In the genomic region with DNA sequence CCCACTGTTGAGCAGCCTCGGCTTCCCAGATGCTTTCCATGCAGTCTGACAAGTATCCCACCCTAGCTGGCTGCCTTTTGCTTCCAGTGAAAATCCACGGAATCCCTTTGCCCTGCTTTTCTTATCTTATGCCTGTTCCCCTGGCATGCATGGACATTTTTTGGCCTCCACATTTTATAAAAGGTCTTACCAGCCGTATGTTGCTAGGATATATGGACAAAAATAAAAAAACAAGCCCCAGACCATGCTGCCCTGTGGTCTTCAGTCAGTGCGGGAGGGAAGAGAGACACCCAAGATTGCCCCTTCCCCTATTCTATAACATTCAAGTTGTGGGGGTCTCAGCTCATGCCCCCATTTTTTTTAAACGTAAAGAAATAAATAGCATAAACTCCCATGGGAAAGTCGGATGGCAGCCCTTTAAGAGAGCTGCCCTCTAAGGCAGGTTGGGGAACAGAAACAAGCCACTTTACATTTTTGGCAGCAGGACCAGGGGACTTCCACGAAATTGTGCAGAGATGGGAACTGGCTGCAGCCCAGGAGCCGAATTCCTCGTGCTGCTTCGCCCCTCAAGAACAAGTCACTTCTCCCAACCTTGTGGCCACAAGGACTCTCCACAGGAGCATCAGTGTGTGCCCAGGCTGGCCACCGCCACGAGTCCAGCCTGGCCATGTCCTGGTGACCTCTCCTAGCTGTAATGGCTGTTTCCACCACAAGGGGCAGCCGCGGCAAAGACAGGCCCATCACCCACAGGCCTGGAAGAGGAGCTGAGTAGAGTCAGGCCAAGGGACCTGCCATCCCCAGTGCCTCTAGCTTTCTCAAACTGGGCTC, we compare ENCODE assay signal across 8 cellular contexts.
DNase-seq lines count a peak whose midpoint lies in the region; ATAC-seq and TF ChIP-seq lines count a peak whose summit lies in the region.
"Had no signal": no experiment of that assay in that cellular context is flagged by ENCODE, and none has a peak within 500 bp of the region (broad histone marks: within the 10 kb centered on the region; RNA-seq: fewer than 3 reads in every experiment).

No MANE protein-coding gene starts in this region.

- H4K20me1 ChIP-seq in SK-N-SH (ENCODE audit: insufficient read depth): no peaks in the 10 kb centered on the region

- intact Hi-C loops in body of pancreas (cut with DNase I): no loop called here

- H3K27ac Mint-ChIP-seq in immature natural killer cell: no peak overlapping the region
- H3K27ac Mint-ChIP-seq: activated naive CD4-positive, alpha-beta T cell treated with anti-CD3 and anti-CD28 coated beads, Interleukin-2, amount 50 U/mL, for 24 hours had no signal

- no peak overlapping the region for H3K9ac ChIP-seq in SK-N-SH

- no peaks in the 10 kb centered on the region for H3K79me2 ChIP-seq in SK-N-SH (ENCODE audit: insufficient read depth)

- H3F3A ChIP-seq in SK-N-SH (replicated peaks; ENCODE audit: insufficient read depth): no peaks in the 10 kb centered on the region

- no peak for TF ChIP-seq POLR2A in body of pancreas (IDR thresholded peaks at IDR 0.05)

- WGBS in SK-N-SH (ENCODE audit: low lambda C conversion rate): 25% methylated on average over 9 of the region's 14 CpGs
- WGBS in body of pancreas, 2 donors: 25 to 27% methylated on average over 10 to 14 of the region's 14 CpGs

- POLR2A ChIA-PET in SK-N-SH (lab: Yijun Ruan, JAX): interaction anchor here (2.2 kb wide), 1 partner anchor 11 kb away, joined by 7 read pairs; no protein-coding TSS in a partner anchor

- H3K9me2 ChIP-seq in SK-N-SH: no peaks in the 10 kb centered on the region

- no peaks in the 10 kb centered on the region for H3K36me3 ChIP-seq in SK-N-SH (replicated peaks in 1 of 2; ENCODE audit: control insufficient read depth in 1 of 2, insufficient read depth in 2 of 2, low read length in 1 of 2)
- no peaks in the 10 kb centered on the region for H3K36me3 ChIP-seq in body of pancreas (replicated peaks in 1 of 2; ENCODE audit: insufficient read depth in 1 of 2, low read depth in 2 of 2)

- H3K27ac ChIP-seq in SK-N-SH (ENCODE audit: low read depth in 2 of 2, low read length in 1 of 2): peak overlapping the region in 1 of 2 experiments; percentile 82; a peak in 2 of 4 replicates
- H3K27ac ChIP-seq in body of pancreas: no peak overlapping the region

- no peak overlapping the region for H2AFZ ChIP-seq in SK-N-SH (ENCODE audit: low read depth)

- no peaks in the 10 kb centered on the region for H3K9me3 Mint-ChIP-seq in immature natural killer cell
- H3K9me3 Mint-ChIP-seq: activated naive CD4-positive, alpha-beta T cell treated with anti-CD3 and anti-CD28 coated beads, Interleukin-2, amount 50 U/mL, for 24 hours had no signal

- TF ChIP-seq RAD21 in SK-N-SH (IDR thresholded peaks at IDR 0.05; ENCODE audit: low read length): peak; percentile 70

- H3K4me1 Mint-ChIP-seq in immature natural killer cell: no peaks in the 10 kb centered on the region
- H3K4me1 Mint-ChIP-seq: activated naive CD4-positive, alpha-beta T cell treated with anti-CD3 and anti-CD28 coated beads, Interleukin-2, amount 50 U/mL, for 24 hours had no signal

- CTCF ChIA-PET in SK-N-SH (lab: Yijun Ruan, JAX): interaction anchor here (0.6 to 6.7 kb wide), 40 partner anchors 9 to 226 kb away, joined by 3 to 38 read pairs (median 4); a partner anchor contains a TSS

- no peaks in the 10 kb centered on the region for H3K36me3 Mint-ChIP-seq in immature natural killer cell
- H3K36me3 Mint-ChIP-seq: activated naive CD4-positive, alpha-beta T cell treated with anti-CD3 and anti-CD28 coated beads, Interleukin-2, amount 50 U/mL, for 24 hours had no signal

- H3K9me3 ChIP-seq in SK-N-SH (no peaks in the 10 kb centered on the region), body of pancreas (no peaks in the 10 kb centered on the region)

- H3K27me3 ChIP-seq in SK-N-SH (ENCODE audit: insufficient read depth) (no peaks in the 10 kb centered on the region), body of pancreas (no peaks in the 10 kb centered on the region)

- no peak for TF ChIP-seq EP300 in SK-N-SH (IDR thresholded peaks at IDR 0.05; ENCODE audit: borderline replicate concordance in 1 of 2, low read depth in 1 of 2, low read length in 1 of 2)

- H3K4me1 ChIP-seq in SK-N-SH (ENCODE audit: control insufficient read depth in 1 of 2, insufficient read depth in 2 of 2, low read depth in 1 of 2, low read length in 1 of 2): peaks cover 0 to 30% of the 10 kb centered on the region in 2 experiments; a peak in 1 of 4 replicates
- no peaks in the 10 kb centered on the region for H3K4me1 ChIP-seq in body of pancreas

- H3K4me3 Mint-ChIP-seq in immature natural killer cell: no peak overlapping the region
- H3K4me3 Mint-ChIP-seq: activated naive CD4-positive, alpha-beta T cell treated with anti-CD3 and anti-CD28 coated beads, Interleukin-2, amount 50 U/mL, for 24 hours had no signal

- DNase-seq in SK-N-SH (peak; percentile 81), body of pancreas (peak; percentile 65 to 79 (median 72)), immature natural killer cell (peak in 2 of 3 donors; percentile 9 to 16)
- peak; percentile 70 for DNase-seq in stimulated activated CD4-positive, alpha-beta T cell treated with anti-CD3 and anti-CD28 coated beads, Interleukin-15, amount 100 ng/mL, for 24 hours

- H3K4me2 ChIP-seq in SK-N-SH: no peak overlapping the region

- peaks cover 0 to 1% (median 0%) of the 10 kb centered on the region in 3 donors for H3K27me3 Mint-ChIP-seq in immature natural killer cell (ENCODE audit: low read depth in 3 of 3)

- peak; percentile 76 for TF ChIP-seq CTCF in GM12874 (IDR thresholded peaks at IDR 0.05; ENCODE audit: insufficient read depth, low read depth, low read length)
- peak; percentile 35; the same call in 1 of the 2 replicates for TF ChIP-seq CTCF in SK-N-SH (IDR thresholded peaks at IDR 0.05)
- TF ChIP-seq CTCF in body of pancreas (IDR thresholded peaks at IDR 0.05): peak; percentile 49 to 78 (median 71)

- H3K4me3 ChIP-seq in SK-N-SH (ENCODE audit: low read depth in 2 of 2, low read length in 1 of 2) (no peak overlapping the region), body of pancreas (no peak overlapping the region)

- ATAC-seq in HG02885 (IDR thresholded peaks at IDR 0.05; ENCODE audit: poor library complexity, unreplicated experiment) (peak; percentile 66), body of pancreas (peak; percentile 76), HG03439 (IDR thresholded peaks at IDR 0.05; ENCODE audit: unreplicated experiment) (no peak)

TF ChIP-seq in SK-N-SH, 30 proteins besides CTCF, POLR2A, EP300 and RAD21:
- TF ChIP-seq ELF1 (IDR thresholded peaks at IDR 0.05) (no peak), SIN3A (IDR thresholded peaks at IDR 0.05; ENCODE audit: borderline replicate concordance, low read depth, low read length) (no peak), YY1 (IDR thresholded peaks at IDR 0.05; ENCODE audit: low read depth) (no peak), TCF12 (IDR thresholded peaks at IDR 0.05) (no peak), CHD2 (IDR thresholded peaks at IDR 0.05; ENCODE audit: low read length, partially characterized antibody) (peak; percentile 38), SMC3 (IDR thresholded peaks at IDR 0.05; ENCODE audit: low read depth, low read length) (peak; percentile 40; the same call in 1 of the 2 replicates)

Comparison
In these comparisons a context has a peak if more than half of its experiments do, and no peak if none do; other contexts are left out.
1. DNase-seq: peak in every context shown above with its lines; median percentile 81 in SK-N-SH; 72 in body of pancreas; 70 in stimulated activated CD4-positive, alpha-beta T cell treated with anti-CD3 and anti-CD28 coated beads, Interleukin-15, amount 100 ng/mL, for 24 hours; 12 in immature natural killer cell.